In the genomic region with DNA sequence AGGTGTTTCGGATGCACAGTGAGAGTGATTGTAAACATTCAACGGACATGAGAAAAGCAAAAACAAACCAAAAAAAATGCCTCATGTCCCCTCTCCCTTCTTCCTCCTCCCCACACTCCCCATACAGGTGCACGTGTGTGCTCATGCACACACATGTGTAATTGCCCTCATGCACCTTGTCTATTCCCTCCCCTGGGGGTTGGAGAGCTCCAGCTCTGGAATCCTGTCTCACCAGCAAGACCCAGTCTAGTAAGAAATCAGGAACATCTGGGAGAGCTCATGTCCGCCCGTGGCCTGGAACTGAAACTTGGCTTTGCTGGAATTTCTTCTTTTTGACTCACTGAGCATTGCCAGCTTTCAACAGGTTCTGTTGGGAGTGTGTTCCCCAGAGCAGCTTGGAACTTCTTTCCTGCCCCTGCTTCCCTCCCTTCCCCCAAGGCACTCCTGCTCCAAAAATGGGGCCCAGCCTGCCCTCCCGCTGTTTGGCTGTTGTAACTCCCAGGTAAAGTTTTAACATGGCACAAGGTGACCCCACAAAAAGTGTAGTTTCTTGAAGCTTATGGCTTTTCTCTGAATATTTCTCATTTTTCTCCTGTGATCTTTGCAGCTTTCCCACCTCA, we compare ENCODE assay signal across 8 cellular contexts.
DNase-seq lines count a peak whose midpoint lies in the region; ATAC-seq, FAIRE-seq and TF ChIP-seq lines count a peak whose summit lies in the region.

No MANE protein-coding gene starts in this region.

- TF ChIP-seq EP300 in K562 (IDR thresholded peaks at IDR 0.05; ENCODE audit: low read length), result no peak

- no peak for TF ChIP-seq RAD21 in K562 (CRISPR knock-in tag; conservative IDR thresholded peaks at IDR 0.05 in 1 of 2, IDR thresholded peaks at IDR 0.05 in 1 of 2)

- peak overlapping the region; percentile 46 to 58; a peak in 3 of 4 replicates for H3K9ac ChIP-seq in K562 (ENCODE audit: insufficient read depth in 1 of 2, low read depth in 2 of 2, low read length in 2 of 2)

- intact Hi-C loops in K562 (cut with micrococcal nuclease), result loop anchor here (10.0 kb wide), 1 partner anchor 371 kb away; no protein-coding TSS in a partner anchor

- DNase-seq in EL (peak; percentile 17), K562 (ENCODE audit: extremely low read depth in 1 of 4, low spot score in 3 of 4) (no peak), left kidney (ENCODE audit: low read depth, low spot score) (peak; percentile 25), Ammon's horn (ENCODE audit: low spot score) (no peak)
- no peak for DNase-seq in activated CD4-positive, alpha-beta T cell treated with anti-CD3 and anti-CD28 coated beads for 4 hours

- CTCF ChIA-PET in K562 (lab: Yijun Ruan, JAX; ENCODE audit: low intra/inter-chr PET ratio), result no interaction called here

- no peaks in the 10 kb centered on the region for H3K9me1 ChIP-seq in K562 (ENCODE audit: control insufficient read depth, insufficient read depth, low read length)

- TF ChIP-seq CTCF in K562 (IDR thresholded peaks at IDR 0.05 in 2 of 3, conservative IDR thresholded peaks at IDR 0.05 in 1 of 3; ENCODE audit: insufficient read depth in 2 of 3, low read depth in 1 of 3, low read length in 3 of 3), result no peak

- FAIRE-seq in K562 (lab: Jason Lieb, UNC), result no peak

- H3K4me3 ChIP-seq in K562, result no peak overlapping the region

- ATAC-seq in HG02610 (IDR thresholded peaks at IDR 0.05; ENCODE audit: unreplicated experiment) (peak; percentile 1), K562 (peak; percentile 6; the same call in 2 of the 3 replicates), GM18511 (IDR thresholded peaks at IDR 0.05; ENCODE audit: unreplicated experiment) (no peak), GM18868 (IDR thresholded peaks at IDR 0.05; ENCODE audit: unreplicated experiment) (no peak)

- H3K27ac ChIP-seq in K562 (ENCODE audit: extremely low read depth, low read depth, low read length), result peak overlapping the region; percentile 79

- peak overlapping the region; percentile 90 for H2AFZ ChIP-seq in K562 (ENCODE audit: low read depth, low read length)

- no peak for TF ChIP-seq POLR2A in K562 (conservative IDR thresholded peaks at IDR 0.05)

- 46% methylated on average over 6 of the region's 6 CpGs for WGBS in K562 (ENCODE audit: insufficient coverage, low coverage, missing lambda C conversion rate)

- peaks cover 39 to 62% of the 10 kb centered on the region in 2 experiments for H3K4me1 ChIP-seq in K562 (replicated peaks in 1 of 2; ENCODE audit: control insufficient read depth in 2 of 2, insufficient read depth in 2 of 2, low read length in 2 of 2)

- H3K4me2 ChIP-seq in K562 (ENCODE audit: insufficient read depth, low read length), result peak overlapping the region; percentile 36; the same call in 1 of the 2 replicates

- no peaks in the 10 kb centered on the region for H4K20me1 ChIP-seq in K562 (replicated peaks; ENCODE audit: control insufficient read depth, insufficient read depth, low read length)

- no peaks in the 10 kb centered on the region for H3K79me2 ChIP-seq in K562 (ENCODE audit: control insufficient read depth, insufficient read depth, low read length)

- no TSS peak for BruUV-seq in K562 (replicated peaks; lab: Mats Ljungman, UMichigan)

- in situ Hi-C loops in K562 (cut with MboI), result no loop called here

- POLR2A ChIA-PET in K562 (lab: Yijun Ruan, JAX), result interaction anchor here (0.6 to 2.0 kb wide), 6 partner anchors 9 to 196 kb away, joined by 3 to 7 read pairs (median 3); no protein-coding TSS in a partner anchor

- no peaks in the 10 kb centered on the region for H3K27me3 ChIP-seq in K562 (ENCODE audit: control insufficient read depth in 2 of 2, insufficient read depth in 2 of 2, low read length in 2 of 2)

- H3K9me3 ChIP-seq in K562 (replicated peaks; ENCODE audit: control insufficient read depth, insufficient read depth, low read depth, low read length), result no peaks in the 10 kb centered on the region

- no peaks in the 10 kb centered on the region for H3K36me3 ChIP-seq in K562 (ENCODE audit: control insufficient read depth, insufficient read depth, low read length)

TF ChIP-seq in K562, 482 proteins besides CTCF, POLR2A, EP300 and RAD21 (continues in another document):
- TF ChIP-seq RBM39 (optimal IDR thresholded peaks at IDR 0.05; ENCODE audit: low read depth, low read length) (no peak), RUNX1 (IDR thresholded peaks at IDR 0.05; ENCODE audit: low read depth) (no peak), DNMT1 (IDR thresholded peaks at IDR 0.05) (no peak), ZNF766 (CRISPR knock-in tag; conservative IDR thresholded peaks at IDR 0.05) (0 out of 2 replicates have a peak, but pooled peaks have one; percentile 37), SMARCE1 (IDR thresholded peaks at IDR 0.05) (no peak), NELFE (IDR thresholded peaks at IDR 0.05; ENCODE audit: insufficient read depth, insufficient read length) (no peak), MTA3 (IDR thresholded peaks at IDR 0.05; ENCODE audit: borderline replicate concordance) (no peak), ZNF583 (CRISPR knock-in tag; IDR thresholded peaks at IDR 0.05) (no peak), MED1 (CRISPR knock-in tag; IDR thresholded peaks at IDR 0.05; ENCODE audit: borderline replicate concordance) (no peak), POLR2H (tag; IDR thresholded peaks at IDR 0.05; ENCODE audit: low read depth) (no peak), DPF2 (IDR thresholded peaks at IDR 0.05) (no peak)
- TF ChIP-seq, protein P1, sequence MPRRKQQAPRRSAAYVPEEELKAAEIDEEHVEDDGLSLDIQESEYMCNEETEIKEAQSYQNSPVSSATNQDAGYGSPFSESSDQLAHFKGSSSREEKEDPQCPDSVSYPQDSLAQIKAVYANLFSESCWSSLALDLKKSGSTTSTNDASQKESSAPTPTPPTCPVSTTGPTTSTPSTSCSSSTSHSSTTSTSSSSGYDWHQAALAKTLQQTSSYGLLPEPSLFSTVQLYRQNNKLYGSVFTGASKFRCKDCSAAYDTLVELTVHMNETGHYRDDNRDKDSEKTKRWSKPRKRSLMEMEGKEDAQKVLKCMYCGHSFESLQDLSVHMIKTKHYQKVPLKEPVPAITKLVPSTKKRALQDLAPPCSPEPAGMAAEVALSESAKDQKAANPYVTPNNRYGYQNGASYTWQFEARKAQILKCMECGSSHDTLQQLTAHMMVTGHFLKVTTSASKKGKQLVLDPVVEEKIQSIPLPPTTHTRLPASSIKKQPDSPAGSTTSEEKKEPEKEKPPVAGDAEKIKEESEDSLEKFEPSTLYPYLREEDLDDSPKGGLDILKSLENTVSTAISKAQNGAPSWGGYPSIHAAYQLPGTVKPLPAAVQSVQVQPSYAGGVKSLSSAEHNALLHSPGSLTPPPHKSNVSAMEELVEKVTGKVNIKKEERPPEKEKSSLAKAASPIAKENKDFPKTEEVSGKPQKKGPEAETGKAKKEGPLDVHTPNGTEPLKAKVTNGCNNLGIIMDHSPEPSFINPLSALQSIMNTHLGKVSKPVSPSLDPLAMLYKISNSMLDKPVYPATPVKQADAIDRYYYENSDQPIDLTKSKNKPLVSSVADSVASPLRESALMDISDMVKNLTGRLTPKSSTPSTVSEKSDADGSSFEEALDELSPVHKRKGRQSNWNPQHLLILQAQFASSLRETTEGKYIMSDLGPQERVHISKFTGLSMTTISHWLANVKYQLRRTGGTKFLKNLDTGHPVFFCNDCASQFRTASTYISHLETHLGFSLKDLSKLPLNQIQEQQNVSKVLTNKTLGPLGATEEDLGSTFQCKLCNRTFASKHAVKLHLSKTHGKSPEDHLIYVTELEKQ (CRISPR knock-in tag; IDR thresholded peaks at IDR 0.05), result no peak
- TF ChIP-seq, protein P2, sequence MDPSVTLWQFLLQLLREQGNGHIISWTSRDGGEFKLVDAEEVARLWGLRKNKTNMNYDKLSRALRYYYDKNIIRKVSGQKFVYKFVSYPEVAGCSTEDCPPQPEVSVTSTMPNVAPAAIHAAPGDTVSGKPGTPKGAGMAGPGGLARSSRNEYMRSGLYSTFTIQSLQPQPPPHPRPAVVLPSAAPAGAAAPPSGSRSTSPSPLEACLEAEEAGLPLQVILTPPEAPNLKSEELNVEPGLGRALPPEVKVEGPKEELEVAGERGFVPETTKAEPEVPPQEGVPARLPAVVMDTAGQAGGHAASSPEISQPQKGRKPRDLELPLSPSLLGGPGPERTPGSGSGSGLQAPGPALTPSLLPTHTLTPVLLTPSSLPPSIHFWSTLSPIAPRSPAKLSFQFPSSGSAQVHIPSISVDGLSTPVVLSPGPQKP (CRISPR knock-in tag; IDR thresholded peaks at IDR 0.05), result no peak

Comparison
In these comparisons a context has a peak if more than half of its experiments do, and no peak if none do; other contexts are left out.
1. DNase-seq: peak in EL (single experiment) and left kidney (single experiment); none in K562 (0 of 4), Ammon's horn (single experiment) and activated CD4-positive, alpha-beta T cell treated with anti-CD3 and anti-CD28 coated beads for 4 hours (0 of 2).
2. ATAC-seq: peak in HG02610 (single experiment) and K562 (single experiment); none in GM18511 (single experiment) and GM18868 (single experiment).